1 cellular context compared by ENCODE assay signal in the genomic region with DNA sequence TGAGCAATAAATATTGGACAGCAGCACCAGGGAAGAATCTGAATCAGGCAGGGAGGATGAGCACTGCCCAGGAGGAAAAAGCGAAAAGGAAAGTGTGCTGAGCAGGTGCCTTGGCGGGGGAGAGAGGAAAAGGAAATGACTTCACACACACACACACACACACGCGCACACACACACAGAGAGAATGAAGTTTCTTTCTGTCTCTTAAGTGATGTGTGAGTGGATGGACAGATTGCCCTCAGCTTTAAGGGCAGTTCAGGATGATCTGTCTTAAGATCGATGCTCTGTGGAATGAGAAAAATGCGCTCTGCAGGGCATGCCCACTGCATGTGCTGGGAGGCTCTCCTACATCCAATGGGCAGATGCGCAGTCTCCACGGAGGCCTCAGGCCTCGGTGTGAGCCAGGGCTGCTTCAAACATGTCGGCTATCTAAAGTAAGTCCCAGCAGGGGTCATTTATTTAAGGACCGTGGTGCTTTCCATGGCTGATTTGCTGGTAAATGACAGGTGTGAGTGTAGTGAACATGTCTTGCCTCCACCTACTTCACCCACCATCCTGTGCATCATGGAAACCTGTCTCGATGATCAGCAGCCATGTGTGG.
TF ChIP-seq lines count a peak whose summit lies in the region.

No MANE protein-coding gene starts in this region.

TF ChIP-seq in K562, 482 proteins besides CTCF, POLR2A, EP300 and RAD21 (continued from another document and continues in another):
- TF ChIP-seq, protein P1, sequence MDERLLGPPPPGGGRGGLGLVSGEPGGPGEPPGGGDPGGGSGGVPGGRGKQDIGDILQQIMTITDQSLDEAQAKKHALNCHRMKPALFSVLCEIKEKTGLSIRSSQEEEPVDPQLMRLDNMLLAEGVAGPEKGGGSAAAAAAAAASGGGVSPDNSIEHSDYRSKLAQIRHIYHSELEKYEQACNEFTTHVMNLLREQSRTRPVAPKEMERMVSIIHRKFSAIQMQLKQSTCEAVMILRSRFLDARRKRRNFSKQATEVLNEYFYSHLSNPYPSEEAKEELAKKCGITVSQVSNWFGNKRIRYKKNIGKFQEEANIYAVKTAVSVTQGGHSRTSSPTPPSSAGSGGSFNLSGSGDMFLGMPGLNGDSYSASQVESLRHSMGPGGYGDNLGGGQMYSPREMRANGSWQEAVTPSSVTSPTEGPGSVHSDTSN (CRISPR knock-in tag; IDR thresholded peaks at IDR 0.05; ENCODE audit: low read depth), result no peak
- TF ChIP-seq, protein P1 (tag; conservative IDR thresholded peaks at IDR 0.05; ENCODE audit: low read depth), result no peak
- TF ChIP-seq PYGO2 (tag; IDR thresholded peaks at IDR 0.05) (no peak), ARNT (IDR thresholded peaks at IDR 0.05) (no peak), ILF3 (IDR thresholded peaks at IDR 0.05; ENCODE audit: borderline replicate concordance) (no peak), MYC (IDR thresholded peaks at IDR 0.05; ENCODE audit: low read depth, low read length) (peak; percentile 65), MYC (CRISPR knock-in tag; IDR thresholded peaks at IDR 0.05; ENCODE audit: borderline replicate concordance, low read depth) (no peak), CEBPG (CRISPR knock-in tag; IDR thresholded peaks at IDR 0.05) (no peak; the same call in 1 of the 2 replicates), CEBPG (tag; conservative IDR thresholded peaks at IDR 0.05 in 1 of 2, IDR thresholded peaks at IDR 0.05 in 1 of 2) (no peak), SRSF1 (IDR thresholded peaks at IDR 0.05; ENCODE audit: low read depth, low read length) (no peak), PHF21A (IDR thresholded peaks at IDR 0.05; ENCODE audit: borderline replicate concordance, low read depth) (no peak), MTA1 (IDR thresholded peaks at IDR 0.05; ENCODE audit: borderline replicate concordance) (no peak), NR2C2 (CRISPR knock-in tag; IDR thresholded peaks at IDR 0.05) (no peak), NR2C2 (tag; IDR thresholded peaks at IDR 0.05) (no peak), NR2C1 (IDR thresholded peaks at IDR 0.05) (no peak), NR2C1 (tag; IDR thresholded peaks at IDR 0.05) (no peak), SAFB (IDR thresholded peaks at IDR 0.05; ENCODE audit: borderline replicate concordance, low read depth, low read length) (no peak), ZEB2 (IDR thresholded peaks at IDR 0.05) (0 out of 2 replicates have a peak, but pooled peaks have one; percentile 19), ZNF384 (IDR thresholded peaks at IDR 0.05; ENCODE audit: low read depth, low read length) (no peak), SMARCE1 (IDR thresholded peaks at IDR 0.05) (0 out of 2 replicates have a peak, but pooled peaks have one; percentile 12), NR1H2 (CRISPR knock-in tag; IDR thresholded peaks at IDR 0.05) (no peak), ZNF764 (CRISPR knock-in tag; IDR thresholded peaks at IDR 0.05; ENCODE audit: low read depth) (no peak), BRF1 (IDR thresholded peaks at IDR 0.05; ENCODE audit: borderline replicate concordance, extremely low read depth, insufficient read length) (no peak), ETV1 (tag; conservative IDR thresholded peaks at IDR 0.05; ENCODE audit: low read depth) (peak; percentile 73; the same call in 1 of the 2 replicates), SIN3A (IDR thresholded peaks at IDR 0.05; ENCODE audit: borderline replicate concordance in 2 of 2, control insufficient read depth in 1 of 2, low read depth in 2 of 2, low read length in 2 of 2) (no peak), YBX1 (IDR thresholded peaks at IDR 0.05) (no peak), TAF1 (IDR thresholded peaks at IDR 0.05; ENCODE audit: control insufficient read depth, extremely low read depth, insufficient read depth, low read length, severe bottlenecking) (peak; percentile 28), RBM34 (IDR thresholded peaks at IDR 0.05; ENCODE audit: borderline replicate concordance, insufficient read depth, low read length) (no peak), MCM2 (IDR thresholded peaks at IDR 0.05; ENCODE audit: low read depth) (no peak), FIP1L1 (IDR thresholded peaks at IDR 0.05; ENCODE audit: low read depth, low read length, poor library complexity, severe bottlenecking) (no peak), SPI1 (IDR thresholded peaks at IDR 0.05; ENCODE audit: borderline replicate concordance, low read depth, low read length) (no peak)
- TF ChIP-seq, protein P2, sequence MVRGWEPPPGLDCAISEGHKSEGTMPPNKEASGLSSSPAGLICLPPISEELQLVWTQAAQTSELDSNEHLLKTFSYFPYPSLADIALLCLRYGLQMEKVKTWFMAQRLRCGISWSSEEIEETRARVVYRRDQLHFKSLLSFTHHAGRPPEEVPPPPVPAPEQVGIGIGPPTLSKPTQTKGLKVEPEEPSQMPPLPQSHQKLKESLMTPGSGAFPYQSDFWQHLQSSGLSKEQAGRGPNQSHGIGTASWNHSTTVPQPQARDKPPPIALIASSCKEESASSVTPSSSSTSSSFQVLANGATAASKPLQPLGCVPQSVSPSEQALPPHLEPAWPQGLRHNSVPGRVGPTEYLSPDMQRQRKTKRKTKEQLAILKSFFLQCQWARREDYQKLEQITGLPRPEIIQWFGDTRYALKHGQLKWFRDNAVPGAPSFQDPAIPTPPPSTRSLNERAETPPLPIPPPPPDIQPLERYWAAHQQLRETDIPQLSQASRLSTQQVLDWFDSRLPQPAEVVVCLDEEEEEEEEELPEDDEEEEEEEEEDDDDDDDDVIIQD (CRISPR knock-in tag; IDR thresholded peaks at IDR 0.05), result no peak
- TF ChIP-seq, protein P3, sequence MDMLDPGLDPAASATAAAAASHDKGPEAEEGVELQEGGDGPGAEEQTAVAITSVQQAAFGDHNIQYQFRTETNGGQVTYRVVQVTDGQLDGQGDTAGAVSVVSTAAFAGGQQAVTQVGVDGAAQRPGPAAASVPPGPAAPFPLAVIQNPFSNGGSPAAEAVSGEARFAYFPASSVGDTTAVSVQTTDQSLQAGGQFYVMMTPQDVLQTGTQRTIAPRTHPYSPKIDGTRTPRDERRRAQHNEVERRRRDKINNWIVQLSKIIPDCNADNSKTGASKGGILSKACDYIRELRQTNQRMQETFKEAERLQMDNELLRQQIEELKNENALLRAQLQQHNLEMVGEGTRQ (CRISPR knock-in tag; IDR thresholded peaks at IDR 0.05), result no peak
- TF ChIP-seq, protein P4, sequence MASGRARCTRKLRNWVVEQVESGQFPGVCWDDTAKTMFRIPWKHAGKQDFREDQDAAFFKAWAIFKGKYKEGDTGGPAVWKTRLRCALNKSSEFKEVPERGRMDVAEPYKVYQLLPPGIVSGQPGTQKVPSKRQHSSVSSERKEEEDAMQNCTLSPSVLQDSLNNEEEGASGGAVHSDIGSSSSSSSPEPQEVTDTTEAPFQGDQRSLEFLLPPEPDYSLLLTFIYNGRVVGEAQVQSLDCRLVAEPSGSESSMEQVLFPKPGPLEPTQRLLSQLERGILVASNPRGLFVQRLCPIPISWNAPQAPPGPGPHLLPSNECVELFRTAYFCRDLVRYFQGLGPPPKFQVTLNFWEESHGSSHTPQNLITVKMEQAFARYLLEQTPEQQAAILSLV (tag; IDR thresholded peaks at IDR 0.05), result no peak
- TF ChIP-seq, protein P5, sequence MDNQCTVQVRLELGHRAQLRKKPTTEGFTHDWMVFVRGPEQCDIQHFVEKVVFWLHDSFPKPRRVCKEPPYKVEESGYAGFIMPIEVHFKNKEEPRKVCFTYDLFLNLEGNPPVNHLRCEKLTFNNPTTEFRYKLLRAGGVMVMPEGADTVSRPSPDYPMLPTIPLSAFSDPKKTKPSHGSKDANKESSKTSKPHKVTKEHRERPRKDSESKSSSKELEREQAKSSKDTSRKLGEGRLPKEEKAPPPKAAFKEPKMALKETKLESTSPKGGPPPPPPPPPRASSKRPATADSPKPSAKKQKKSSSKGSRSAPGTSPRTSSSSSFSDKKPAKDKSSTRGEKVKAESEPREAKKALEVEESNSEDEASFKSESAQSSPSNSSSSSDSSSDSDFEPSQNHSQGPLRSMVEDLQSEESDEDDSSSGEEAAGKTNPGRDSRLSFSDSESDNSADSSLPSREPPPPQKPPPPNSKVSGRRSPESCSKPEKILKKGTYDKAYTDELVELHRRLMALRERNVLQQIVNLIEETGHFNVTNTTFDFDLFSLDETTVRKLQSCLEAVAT (IDR thresholded peaks at IDR 0.05), result 0 out of 4 replicates have a peak, but pooled peaks of 1 of the 2 experiments have one; percentile 7
- TF ChIP-seq, protein P6, sequence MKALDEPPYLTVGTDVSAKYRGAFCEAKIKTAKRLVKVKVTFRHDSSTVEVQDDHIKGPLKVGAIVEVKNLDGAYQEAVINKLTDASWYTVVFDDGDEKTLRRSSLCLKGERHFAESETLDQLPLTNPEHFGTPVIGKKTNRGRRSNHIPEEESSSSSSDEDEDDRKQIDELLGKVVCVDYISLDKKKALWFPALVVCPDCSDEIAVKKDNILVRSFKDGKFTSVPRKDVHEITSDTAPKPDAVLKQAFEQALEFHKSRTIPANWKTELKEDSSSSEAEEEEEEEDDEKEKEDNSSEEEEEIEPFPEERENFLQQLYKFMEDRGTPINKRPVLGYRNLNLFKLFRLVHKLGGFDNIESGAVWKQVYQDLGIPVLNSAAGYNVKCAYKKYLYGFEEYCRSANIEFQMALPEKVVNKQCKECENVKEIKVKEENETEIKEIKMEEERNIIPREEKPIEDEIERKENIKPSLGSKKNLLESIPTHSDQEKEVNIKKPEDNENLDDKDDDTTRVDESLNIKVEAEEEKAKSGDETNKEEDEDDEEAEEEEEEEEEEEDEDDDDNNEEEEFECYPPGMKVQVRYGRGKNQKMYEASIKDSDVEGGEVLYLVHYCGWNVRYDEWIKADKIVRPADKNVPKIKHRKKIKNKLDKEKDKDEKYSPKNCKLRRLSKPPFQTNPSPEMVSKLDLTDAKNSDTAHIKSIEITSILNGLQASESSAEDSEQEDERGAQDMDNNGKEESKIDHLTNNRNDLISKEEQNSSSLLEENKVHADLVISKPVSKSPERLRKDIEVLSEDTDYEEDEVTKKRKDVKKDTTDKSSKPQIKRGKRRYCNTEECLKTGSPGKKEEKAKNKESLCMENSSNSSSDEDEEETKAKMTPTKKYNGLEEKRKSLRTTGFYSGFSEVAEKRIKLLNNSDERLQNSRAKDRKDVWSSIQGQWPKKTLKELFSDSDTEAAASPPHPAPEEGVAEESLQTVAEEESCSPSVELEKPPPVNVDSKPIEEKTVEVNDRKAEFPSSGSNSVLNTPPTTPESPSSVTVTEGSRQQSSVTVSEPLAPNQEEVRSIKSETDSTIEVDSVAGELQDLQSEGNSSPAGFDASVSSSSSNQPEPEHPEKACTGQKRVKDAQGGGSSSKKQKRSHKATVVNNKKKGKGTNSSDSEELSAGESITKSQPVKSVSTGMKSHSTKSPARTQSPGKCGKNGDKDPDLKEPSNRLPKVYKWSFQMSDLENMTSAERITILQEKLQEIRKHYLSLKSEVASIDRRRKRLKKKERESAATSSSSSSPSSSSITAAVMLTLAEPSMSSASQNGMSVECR (CRISPR knock-in tag; IDR thresholded peaks at IDR 0.05), result no peak
- TF ChIP-seq, protein P7, sequence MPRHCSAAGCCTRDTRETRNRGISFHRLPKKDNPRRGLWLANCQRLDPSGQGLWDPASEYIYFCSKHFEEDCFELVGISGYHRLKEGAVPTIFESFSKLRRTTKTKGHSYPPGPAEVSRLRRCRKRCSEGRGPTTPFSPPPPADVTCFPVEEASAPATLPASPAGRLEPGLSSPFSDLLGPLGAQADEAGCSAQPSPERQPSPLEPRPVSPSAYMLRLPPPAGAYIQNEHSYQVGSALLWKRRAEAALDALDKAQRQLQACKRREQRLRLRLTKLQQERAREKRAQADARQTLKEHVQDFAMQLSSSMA (CRISPR knock-in tag; IDR thresholded peaks at IDR 0.05), result no peak
- TF ChIP-seq, protein P8, sequence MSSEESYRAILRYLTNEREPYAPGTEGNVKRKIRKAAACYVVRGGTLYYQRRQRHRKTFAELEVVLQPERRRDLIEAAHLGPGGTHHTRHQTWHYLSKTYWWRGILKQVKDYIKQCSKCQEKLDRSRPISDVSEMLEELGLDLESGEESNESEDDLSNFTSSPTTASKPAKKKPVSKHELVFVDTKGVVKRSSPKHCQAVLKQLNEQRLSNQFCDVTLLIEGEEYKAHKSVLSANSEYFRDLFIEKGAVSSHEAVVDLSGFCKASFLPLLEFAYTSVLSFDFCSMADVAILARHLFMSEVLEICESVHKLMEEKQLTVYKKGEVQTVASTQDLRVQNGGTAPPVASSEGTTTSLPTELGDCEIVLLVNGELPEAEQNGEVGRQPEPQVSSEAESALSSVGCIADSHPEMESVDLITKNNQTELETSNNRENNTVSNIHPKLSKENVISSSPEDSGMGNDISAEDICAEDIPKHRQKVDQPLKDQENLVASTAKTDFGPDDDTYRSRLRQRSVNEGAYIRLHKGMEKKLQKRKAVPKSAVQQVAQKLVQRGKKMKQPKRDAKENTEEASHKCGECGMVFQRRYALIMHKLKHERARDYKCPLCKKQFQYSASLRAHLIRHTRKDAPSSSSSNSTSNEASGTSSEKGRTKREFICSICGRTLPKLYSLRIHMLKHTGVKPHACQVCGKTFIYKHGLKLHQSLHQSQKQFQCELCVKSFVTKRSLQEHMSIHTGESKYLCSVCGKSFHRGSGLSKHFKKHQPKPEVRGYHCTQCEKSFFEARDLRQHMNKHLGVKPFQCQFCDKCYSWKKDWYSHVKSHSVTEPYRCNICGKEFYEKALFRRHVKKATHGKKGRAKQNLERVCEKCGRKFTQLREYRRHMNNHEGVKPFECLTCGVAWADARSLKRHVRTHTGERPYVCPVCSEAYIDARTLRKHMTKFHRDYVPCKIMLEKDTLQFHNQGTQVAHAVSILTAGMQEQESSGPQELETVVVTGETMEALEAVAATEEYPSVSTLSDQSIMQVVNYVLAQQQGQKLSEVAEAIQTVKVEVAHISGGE (CRISPR knock-in tag; IDR thresholded peaks at IDR 0.05), result no peak
- TF ChIP-seq, protein P9, sequence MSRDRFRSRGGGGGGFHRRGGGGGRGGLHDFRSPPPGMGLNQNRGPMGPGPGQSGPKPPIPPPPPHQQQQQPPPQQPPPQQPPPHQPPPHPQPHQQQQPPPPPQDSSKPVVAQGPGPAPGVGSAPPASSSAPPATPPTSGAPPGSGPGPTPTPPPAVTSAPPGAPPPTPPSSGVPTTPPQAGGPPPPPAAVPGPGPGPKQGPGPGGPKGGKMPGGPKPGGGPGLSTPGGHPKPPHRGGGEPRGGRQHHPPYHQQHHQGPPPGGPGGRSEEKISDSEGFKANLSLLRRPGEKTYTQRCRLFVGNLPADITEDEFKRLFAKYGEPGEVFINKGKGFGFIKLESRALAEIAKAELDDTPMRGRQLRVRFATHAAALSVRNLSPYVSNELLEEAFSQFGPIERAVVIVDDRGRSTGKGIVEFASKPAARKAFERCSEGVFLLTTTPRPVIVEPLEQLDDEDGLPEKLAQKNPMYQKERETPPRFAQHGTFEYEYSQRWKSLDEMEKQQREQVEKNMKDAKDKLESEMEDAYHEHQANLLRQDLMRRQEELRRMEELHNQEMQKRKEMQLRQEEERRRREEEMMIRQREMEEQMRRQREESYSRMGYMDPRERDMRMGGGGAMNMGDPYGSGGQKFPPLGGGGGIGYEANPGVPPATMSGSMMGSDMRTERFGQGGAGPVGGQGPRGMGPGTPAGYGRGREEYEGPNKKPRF (IDR thresholded peaks at IDR 0.05; ENCODE audit: low read depth, low read length), result no peak
